In the genomic region with DNA sequence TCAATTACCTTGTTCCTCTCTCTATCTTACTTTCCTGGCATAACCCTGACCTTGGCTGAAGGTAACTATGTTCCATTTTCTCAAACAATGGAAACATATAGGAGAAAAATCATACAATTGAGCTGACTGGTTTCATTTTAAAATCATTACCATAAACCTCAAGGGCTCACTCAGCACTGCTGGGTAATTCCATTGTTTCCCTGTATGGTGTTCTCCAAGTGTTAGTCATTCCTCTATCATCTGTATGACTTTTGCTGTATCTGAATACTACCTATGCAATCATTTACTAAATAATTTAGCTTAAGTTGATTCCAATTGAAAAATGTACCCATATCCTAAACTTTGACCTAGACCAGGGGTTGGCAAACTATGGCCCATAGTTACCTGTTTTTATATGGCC, we compare ENCODE assay signal across 1 cellular context.
TF ChIP-seq lines count a peak whose summit lies in the region.

No MANE protein-coding gene starts in this region.

TF ChIP-seq in HepG2, 621 proteins besides CTCF, POLR2A, EP300 and RAD21:
- TF ChIP-seq SOX6 (IDR thresholded peaks at IDR 0.05) = no peak
- no peak for TF ChIP-seq SOX6 (CRISPR knock-in tag; IDR thresholded peaks at IDR 0.05)
- TF ChIP-seq XBP1 (CRISPR knock-in tag; IDR thresholded peaks at IDR 0.05) = no peak
- no peak for TF ChIP-seq CREB1 (IDR thresholded peaks at IDR 0.05)
- no peak for TF ChIP-seq CREB1 (CRISPR knock-in tag; IDR thresholded peaks at IDR 0.05)
- TF ChIP-seq SP1 (IDR thresholded peaks at IDR 0.05) = no peak
- no peak for TF ChIP-seq SP1 (CRISPR knock-in tag; IDR thresholded peaks at IDR 0.05)
- TF ChIP-seq ZNF607 (CRISPR knock-in tag; IDR thresholded peaks at IDR 0.05; ENCODE audit: borderline replicate concordance) = no peak
